ENCODE assay signal across 13 cellular contexts in genomic region chr2:2664989-2665833, GRCh38.
A peak's percentile ranks its signal among the peaks of the same experiment; 100 is the strongest.
DNase-seq lines count a peak whose midpoint lies in the region; ATAC-seq and TF ChIP-seq lines count a peak whose summit lies in the region.
"Had no signal": no experiment of that assay in that cellular context is flagged by ENCODE, and none has a peak within 500 bp of the region (broad histone marks: within the 10 kb centered on the region; RNA-seq: fewer than 3 reads in every experiment).

No MANE protein-coding gene starts in this region.

- H3K36me3 ChIP-seq in spleen: no peaks in the 10 kb centered on the region

- TF ChIP-seq CTCF in foreskin keratinocyte (conservative IDR thresholded peaks at IDR 0.05) (no peak), spleen (IDR thresholded peaks at IDR 0.05 in 8 of 11, conservative IDR thresholded peaks at IDR 0.05 in 3 of 11) (no peak)

- ATAC-seq in foreskin keratinocyte: peak; percentile 8
- ATAC-seq in HG03571 (IDR thresholded peaks at IDR 0.05; ENCODE audit: unreplicated experiment): no peak
- ATAC-seq: sciatic nerve had no signal

- DNase-seq in DMS53 (lab: John Stamatoyannopoulos, UW) (peak; percentile 5), DMS53 treated with DMSO at 0.1 percent for 48 hours (lab: John Stamatoyannopoulos, UW; ENCODE audit: unreplicated experiment) (no peak), SHP77 (lab: John Stamatoyannopoulos, UW) (peak; percentile 50 to 67), foreskin keratinocyte (peak; percentile 11 to 14), spleen (peak; percentile 65), NCI-H2227 (lab: John Stamatoyannopoulos, UW; ENCODE audit: unreplicated experiment) (no peak)
- no peak for DNase-seq in central memory CD4-positive, alpha-beta T cell
- DNase-seq: activated B cell treated with CpG ODN at 0.5 μM for 24 hours, activated gamma-delta T cell, DND-41, NCI-H2029 treated with DMSO at 0.1 percent for 48 hours had no signal

- H3K4me1 ChIP-seq in foreskin keratinocyte: no peaks in the 10 kb centered on the region
- no peaks in the 10 kb centered on the region for H3K4me1 ChIP-seq in spleen

- intact Hi-C loops in spleen (cut with DNase I; ENCODE audit: low total_unique reads): no loop called here

- H3K27me3 ChIP-seq in foreskin keratinocyte (no peaks in the 10 kb centered on the region), spleen (replicated peaks in 1 of 7) (peaks cover 0 to 6% (median 0%) of the 10 kb centered on the region in 7 donors)

- no peak for TF ChIP-seq POLR2A in spleen (IDR thresholded peaks at IDR 0.05)

- 78 to 91% (median 84%) methylated on average over 17 to 28 of the region's 28 CpGs for WGBS in spleen, 5 donors

- H3K27ac ChIP-seq in foreskin keratinocyte (no peak overlapping the region), spleen (no peak overlapping the region)

- H3K9me3 ChIP-seq in spleen: peaks cover 0 to 1% (median 0%) of the 10 kb centered on the region in 8 donors

- H3K4me3 ChIP-seq in spleen: no peak overlapping the region

Comparison
In these comparisons a context has a peak if more than half of its experiments do, and no peak if none do; other contexts are left out.
1. DNase-seq: peak in DMS53 (single experiment), SHP77 (2 of 2), foreskin keratinocyte (2 of 2) and spleen (single experiment); none in DMS53 treated with DMSO at 0.1 percent for 48 hours (single experiment), central memory CD4-positive, alpha-beta T cell (single experiment) and NCI-H2227 (single experiment).